27 cellular contexts compared by ENCODE assay signal in genomic region chr1:66728021-66728420, GRCh38. TPM values are rescaled to one million over a fixed set of nuclear protein-coding genes. Genes with fewer than 3 reads are reported as not detected.
DNase-seq lines count a peak whose midpoint lies in the region; ATAC-seq and TF ChIP-seq lines count a peak whose summit lies in the region.
"Had no signal": no experiment of that assay in that cellular context is flagged by ENCODE, and none has a peak within 500 bp of the region (broad histone marks: within the 10 kb centered on the region; RNA-seq: fewer than 3 reads in every experiment).

No MANE protein-coding gene starts in this region.

- H3K4me3 ChIP-seq in AG10803 (ENCODE audit: low read length): no peak overlapping the region
- no peak overlapping the region for H3K4me3 ChIP-seq in choroid plexus epithelial cell (ENCODE audit: low read depth, low read length)
- H3K4me3 ChIP-seq: GM12878, left ventricle myocardium inferior, neural progenitor cell, SJSA1, smooth muscle cell had no signal

- H3K9me3 Mint-ChIP-seq in activated T-cell treated with anti-CD3 and anti-CD28 coated beads, Interleukin-2, amount 50 U/mL, for 4 hours: peaks cover 5% of the 10 kb centered on the region
- H3K9me3 Mint-ChIP-seq: activated naive CD4-positive, alpha-beta T cell treated with anti-CD3 and anti-CD28 coated beads, Interleukin-2, amount 50 U/mL, for 24 hours; dendritic cell treated with granulocyte-macrophage colony-stimulating factor and Interleukin-4, amounts not matched to agents 40 ng/mL and 50 ng/mL, for 4 days; endodermal cell; neural progenitor cell had no signal

- ATAC-seq in activated T-cell treated with anti-CD3 and anti-CD28 coated beads, Interleukin-2, amount 50 U/mL, for 4 hours: no peak
- ATAC-seq in HG02763 (IDR thresholded peaks at IDR 0.05; ENCODE audit: unreplicated experiment) (no peak), HG03442 (IDR thresholded peaks at IDR 0.05; ENCODE audit: unreplicated experiment) (no peak)
- ATAC-seq: GM12878; stimulated activated naive CD8-positive, alpha-beta T cell treated with anti-CD3 and anti-CD28 coated beads, Interleukin-15, Interleukin-2, amounts not matched to agents 100 U/mL and 50 U/mL, for 24 hours had no signal

- H3K4me1 Mint-ChIP-seq in activated T-cell treated with anti-CD3 and anti-CD28 coated beads, Interleukin-2, amount 50 U/mL, for 4 hours (ENCODE audit: low read depth): peaks cover 16% of the 10 kb centered on the region
- H3K4me1 Mint-ChIP-seq: neural progenitor cell had no signal

- H3K36me3 Mint-ChIP-seq in activated T-cell treated with anti-CD3 and anti-CD28 coated beads, Interleukin-2, amount 50 U/mL, for 4 hours (ENCODE audit: insufficient read depth): no peaks in the 10 kb centered on the region
- H3K36me3 Mint-ChIP-seq: activated naive CD4-positive, alpha-beta T cell treated with anti-CD3 and anti-CD28 coated beads, Interleukin-2, amount 50 U/mL, for 24 hours; CD4-positive, alpha-beta memory T cell; neural progenitor cell had no signal

- DNase-seq in AG10803 (ENCODE audit: low read depth): peak; percentile 11
- DNase-seq in M059J (ENCODE audit: low read depth): peak; percentile 15
- peak; percentile 69 for DNase-seq in choroid plexus epithelial cell (ENCODE audit: low read depth)
- DNase-seq in iris pigment epithelial cell (ENCODE audit: low read depth): peak; percentile 66
- DNase-seq in activated T-cell treated with anti-CD3 and anti-CD28 coated beads, Interleukin-2, amount 50 U/mL, for 4 hours: no peak
- no peak for DNase-seq in central memory CD4-positive, alpha-beta T cell
- DNase-seq: activated CD4-positive, alpha-beta T cell treated with anti-CD3 and anti-CD28 coated beads for 4 hours; activated CD8-positive, alpha-beta memory T cell treated with anti-CD3 and anti-CD28 coated beads for 24 hours; activated T-cell treated with anti-CD3 and anti-CD28 coated beads for 4 hours; CD4-positive, alpha-beta memory T cell; endodermal cell; H7; left ventricle myocardium inferior; mesendoderm; stimulated activated CD4-positive, alpha-beta T cell treated with anti-CD3 and anti-CD28 coated beads, Interleukin-1b, Interleukin-23, amount 100 ng/mL, for 48 hours; stimulated activated naive CD8-positive, alpha-beta T cell treated with anti-CD3 and anti-CD28 coated beads, Interleukin-15, Interleukin-2, amounts not matched to agents 100 U/mL and 50 U/mL, for 24 hours; T1000; WERI-Rb-1 had no signal

- TF ChIP-seq CTCF in AG10803 (conservative IDR thresholded peaks at IDR 0.05; ENCODE audit: low read length) (no peak), choroid plexus epithelial cell (conservative IDR thresholded peaks at IDR 0.05; ENCODE audit: low read depth, low read length) (no peak)

- no peak overlapping the region for H3K4me3 Mint-ChIP-seq in activated T-cell treated with anti-CD3 and anti-CD28 coated beads, Interleukin-2, amount 50 U/mL, for 4 hours
- H3K4me3 Mint-ChIP-seq: activated naive CD4-positive, alpha-beta T cell treated with anti-CD3 and anti-CD28 coated beads, Interleukin-2, amount 50 U/mL, for 24 hours; dendritic cell treated with granulocyte-macrophage colony-stimulating factor and Interleukin-4, amounts not matched to agents 40 ng/mL and 50 ng/mL, for 4 days; endodermal cell; neural progenitor cell had no signal

- peaks cover 7% of the 10 kb centered on the region for H3K27me3 Mint-ChIP-seq in activated T-cell treated with anti-CD3 and anti-CD28 coated beads, Interleukin-2, amount 50 U/mL, for 4 hours (ENCODE audit: low read depth)
- H3K27me3 Mint-ChIP-seq: dendritic cell treated with granulocyte-macrophage colony-stimulating factor and Interleukin-4, amounts not matched to agents 40 ng/mL and 50 ng/mL, for 4 days had no signal

RNA-seq across cellular contexts. Expression of gene DYNLT5, which starts 24.2 kb away (rescaled TPM):
- 5.2 and 7.8 TPM in 2 replicates for total RNA-seq in M059J (2014; rRNA removed; shearing (Covaris generic))
- total RNA-seq in activated T-cell treated with anti-CD3 and anti-CD28 coated beads, Interleukin-2, amount 50 U/mL, for 4 hours: not detected
- total RNA-seq: CD4-positive, alpha-beta memory T cell; GM12878; NCI-H460; SJSA1 had no signal

Comparison
In these comparisons a context has a peak if more than half of its experiments do, and no peak if none do; other contexts are left out.
1. DNase-seq: peak in AG10803 (single experiment), M059J (single experiment), choroid plexus epithelial cell (single experiment) and iris pigment epithelial cell (single experiment); none in activated T-cell treated with anti-CD3 and anti-CD28 coated beads, Interleukin-2, amount 50 U/mL, for 4 hours (single experiment) and central memory CD4-positive, alpha-beta T cell (single experiment).